ENCODE assay signal across 1 cellular context in the genomic region with DNA sequence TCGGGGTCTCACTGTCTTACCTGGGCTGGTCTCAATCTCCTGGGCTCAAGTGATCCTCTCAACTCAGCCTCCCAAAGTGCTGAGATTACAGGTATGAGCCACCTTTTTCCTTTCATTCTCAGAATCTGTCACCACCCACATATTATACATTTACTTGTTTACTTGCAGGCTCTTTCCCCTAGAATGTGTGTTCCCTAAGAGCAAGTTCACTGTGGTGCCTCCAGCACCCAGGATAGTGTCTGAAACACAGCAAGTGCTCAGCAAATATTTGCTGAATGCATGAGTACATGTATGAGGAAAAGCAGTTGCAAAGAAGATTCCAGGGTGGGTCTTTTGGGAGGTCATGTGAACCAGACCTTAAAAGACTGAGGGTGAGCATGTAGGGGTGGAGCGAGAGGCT.
TF ChIP-seq lines count a peak whose summit lies in the region.

No MANE protein-coding gene starts in this region.

TF ChIP-seq in GM12878, 131 proteins besides CTCF, POLR2A, EP300 and RAD21:
- TF ChIP-seq TCF7 (IDR thresholded peaks at IDR 0.05; ENCODE audit: borderline replicate concordance) (no peak), IKZF1 (conservative IDR thresholded peaks at IDR 0.05) (no peak), HCFC1 (IDR thresholded peaks at IDR 0.05; ENCODE audit: low read length) (no peak), RUNX3 (IDR thresholded peaks at IDR 0.05; ENCODE audit: low read length) (no peak)
- TF ChIP-seq, protein P1, sequence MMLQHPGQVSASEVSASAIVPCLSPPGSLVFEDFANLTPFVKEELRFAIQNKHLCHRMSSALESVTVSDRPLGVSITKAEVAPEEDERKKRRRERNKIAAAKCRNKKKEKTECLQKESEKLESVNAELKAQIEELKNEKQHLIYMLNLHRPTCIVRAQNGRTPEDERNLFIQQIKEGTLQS (IDR thresholded peaks at IDR 0.05; ENCODE audit: borderline replicate concordance, extremely low read depth, low read depth, low read length): no peak
- TF ChIP-seq, protein P2, sequence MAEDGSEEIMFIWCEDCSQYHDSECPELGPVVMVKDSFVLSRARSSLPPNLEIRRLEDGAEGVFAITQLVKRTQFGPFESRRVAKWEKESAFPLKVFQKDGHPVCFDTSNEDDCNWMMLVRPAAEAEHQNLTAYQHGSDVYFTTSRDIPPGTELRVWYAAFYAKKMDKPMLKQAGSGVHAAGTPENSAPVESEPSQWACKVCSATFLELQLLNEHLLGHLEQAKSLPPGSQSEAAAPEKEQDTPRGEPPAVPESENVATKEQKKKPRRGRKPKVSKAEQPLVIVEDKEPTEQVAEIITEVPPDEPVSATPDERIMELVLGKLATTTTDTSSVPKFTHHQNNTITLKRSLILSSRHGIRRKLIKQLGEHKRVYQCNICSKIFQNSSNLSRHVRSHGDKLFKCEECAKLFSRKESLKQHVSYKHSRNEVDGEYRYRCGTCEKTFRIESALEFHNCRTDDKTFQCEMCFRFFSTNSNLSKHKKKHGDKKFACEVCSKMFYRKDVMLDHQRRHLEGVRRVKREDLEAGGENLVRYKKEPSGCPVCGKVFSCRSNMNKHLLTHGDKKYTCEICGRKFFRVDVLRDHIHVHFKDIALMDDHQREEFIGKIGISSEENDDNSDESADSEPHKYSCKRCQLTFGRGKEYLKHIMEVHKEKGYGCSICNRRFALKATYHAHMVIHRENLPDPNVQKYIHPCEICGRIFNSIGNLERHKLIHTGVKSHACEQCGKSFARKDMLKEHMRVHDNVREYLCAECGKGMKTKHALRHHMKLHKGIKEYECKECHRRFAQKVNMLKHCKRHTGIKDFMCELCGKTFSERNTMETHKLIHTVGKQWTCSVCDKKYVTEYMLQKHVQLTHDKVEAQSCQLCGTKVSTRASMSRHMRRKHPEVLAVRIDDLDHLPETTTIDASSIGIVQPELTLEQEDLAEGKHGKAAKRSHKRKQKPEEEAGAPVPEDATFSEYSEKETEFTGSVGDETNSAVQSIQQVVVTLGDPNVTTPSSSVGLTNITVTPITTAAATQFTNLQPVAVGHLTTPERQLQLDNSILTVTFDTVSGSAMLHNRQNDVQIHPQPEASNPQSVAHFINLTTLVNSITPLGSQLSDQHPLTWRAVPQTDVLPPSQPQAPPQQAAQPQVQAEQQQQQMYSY (CRISPR knock-in tag; IDR thresholded peaks at IDR 0.05): no peak
